Comparison of ENCODE assay signal across 18 cellular contexts in the genomic region with DNA sequence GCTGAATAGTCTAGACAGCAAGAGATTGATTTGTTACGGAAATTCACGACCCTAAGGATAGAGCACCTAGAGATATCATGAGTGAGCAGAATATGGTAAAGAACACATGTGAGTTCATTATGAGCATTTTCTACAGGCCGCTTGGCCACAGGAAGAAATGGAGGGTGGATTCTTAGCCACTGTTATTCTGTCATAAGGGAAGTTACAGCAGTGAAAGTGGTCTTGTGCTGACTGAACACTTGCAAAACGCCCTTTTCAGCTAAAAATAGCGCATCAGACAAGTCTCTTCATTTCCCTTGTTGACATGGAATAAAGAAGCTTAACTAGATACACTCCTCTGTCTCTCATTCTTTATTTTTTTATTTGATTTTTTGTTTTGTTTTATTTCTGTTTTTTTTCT. TPM values are rescaled to one million over a fixed set of nuclear protein-coding genes. Genes with fewer than 3 reads are reported as not detected.
DNase-seq lines count a peak whose midpoint lies in the region; ATAC-seq and TF ChIP-seq lines count a peak whose summit lies in the region.
"Had no signal": no experiment of that assay in that cellular context is flagged by ENCODE, and none has a peak within 500 bp of the region (broad histone marks: within the 10 kb centered on the region; RNA-seq: fewer than 3 reads in every experiment).

No MANE protein-coding gene starts in this region.

- DNase-seq in Right ventricle myocardium inferior (ENCODE audit: missing footprints) (no peak), left ventricle myocardium inferior (no peak), SKM-1 treated with dmso at 0.1 percent for 144 hours (lab: John Stamatoyannopoulos, UW; ENCODE audit: unreplicated experiment) (peak; percentile 91), coronary artery (ENCODE audit: low spot score) (no peak), T-helper 2 cell (no peak), NCI-H82 (lab: John Stamatoyannopoulos, UW) (no peak)
- no peak for DNase-seq in stimulated activated naive B cell treated with anti-CD40 and anti-IgM and Interleukin-4, amounts not matched to agents 10 μg/mL and 1 μg/mL and 100 μg/mL, for 72 hours
- DNase-seq: 8988T; activated naive CD4-positive, alpha-beta T cell treated with anti-CD3 and anti-CD28 coated beads, Interleukin-2, amount 10 ng/mL, durations not matched to agents 7 days and 5 days; Caco-2; H9; heart right ventricle; NCI-H1417 treated with DMSO at 0.1 percent for 48 hours; nephron progenitor cell had no signal

- TF ChIP-seq CTCF in left ventricle myocardium inferior (IDR thresholded peaks at IDR 0.05; ENCODE audit: borderline replicate concordance) (no peak), coronary artery (IDR thresholded peaks at IDR 0.05) (no peak)

- no peaks in the 10 kb centered on the region for H3K27me3 ChIP-seq in left ventricle myocardium inferior (ENCODE audit: low read depth)
- H3K27me3 ChIP-seq: cardiac muscle cell, heart right ventricle, suprapubic skin had no signal

- H3K9me3 Mint-ChIP-seq in stimulated activated naive B cell treated with anti-CD40 and anti-IgM and Interleukin-4, amounts not matched to agents 10 μg/mL and 1 μg/mL and 100 μg/mL, for 72 hours = peaks cover 2 to 3% of the 10 kb centered on the region in 2 donors
- H3K9me3 Mint-ChIP-seq: nephron progenitor cell had no signal

- no peaks in the 10 kb centered on the region for H3K36me3 Mint-ChIP-seq in stimulated activated naive B cell treated with anti-CD40 and anti-IgM and Interleukin-4, amounts not matched to agents 10 μg/mL and 1 μg/mL and 100 μg/mL, for 72 hours
- H3K36me3 Mint-ChIP-seq: activated naive CD4-positive, alpha-beta T cell treated with anti-CD3 and anti-CD28 coated beads, Interleukin-2, amount 10 ng/mL, durations not matched to agents 7 days and 5 days had no signal

- intact Hi-C loops in Right ventricle myocardium inferior (cut with DNase I) = no loop called here
- intact Hi-C loops in left ventricle myocardium inferior (cut with micrococcal nuclease) = no loop called here

- no peak overlapping the region for H3K27ac Mint-ChIP-seq in stimulated activated naive B cell treated with anti-CD40 and anti-IgM and Interleukin-4, amounts not matched to agents 10 μg/mL and 1 μg/mL and 100 μg/mL, for 72 hours
- H3K27ac Mint-ChIP-seq: activated naive CD4-positive, alpha-beta T cell treated with anti-CD3 and anti-CD28 coated beads, Interleukin-2, amount 10 ng/mL, durations not matched to agents 7 days and 5 days; H9; nephron progenitor cell had no signal

- peaks cover 16% of the 10 kb centered on the region for H3K4me1 ChIP-seq in left ventricle myocardium inferior
- H3K4me1 ChIP-seq: Caco-2, suprapubic skin had no signal

- no peaks in the 10 kb centered on the region for H3K27me3 Mint-ChIP-seq in stimulated activated naive B cell treated with anti-CD40 and anti-IgM and Interleukin-4, amounts not matched to agents 10 μg/mL and 1 μg/mL and 100 μg/mL, for 72 hours
- H3K27me3 Mint-ChIP-seq: activated naive CD4-positive, alpha-beta T cell treated with anti-CD3 and anti-CD28 coated beads, Interleukin-2, amount 10 ng/mL, durations not matched to agents 7 days and 5 days had no signal

- no peak overlapping the region for H3K27ac ChIP-seq in left ventricle myocardium inferior (replicated peaks)
- H3K27ac ChIP-seq in coronary artery = no peak overlapping the region
- H3K27ac ChIP-seq: cardiac muscle cell, RWPE1, suprapubic skin had no signal

- no peaks in the 10 kb centered on the region for H3K9me3 ChIP-seq in left ventricle myocardium inferior (replicated peaks)
- H3K9me3 ChIP-seq: Caco-2, suprapubic skin had no signal

- peak; percentile 42 for ATAC-seq in Right ventricle myocardium inferior
- ATAC-seq in HG02973 (IDR thresholded peaks at IDR 0.05; ENCODE audit: unreplicated experiment) = peak; percentile 63
- peak; percentile 70 to 86 for ATAC-seq in stimulated activated naive B cell treated with anti-CD40 and anti-IgM and Interleukin-4, amounts not matched to agents 10 μg/mL and 1 μg/mL and 100 μg/mL, for 72 hours (replicated peaks)

- H3K36me3 ChIP-seq in left ventricle myocardium inferior = no peaks in the 10 kb centered on the region
- H3K36me3 ChIP-seq: cardiac muscle cell, heart right ventricle, suprapubic skin had no signal

- peaks cover 11 to 28% of the 10 kb centered on the region in 2 donors for H3K4me1 Mint-ChIP-seq in stimulated activated naive B cell treated with anti-CD40 and anti-IgM and Interleukin-4, amounts not matched to agents 10 μg/mL and 1 μg/mL and 100 μg/mL, for 72 hours
- H3K4me1 Mint-ChIP-seq: H9 had no signal

- H3K4me3 Mint-ChIP-seq in stimulated activated naive B cell treated with anti-CD40 and anti-IgM and Interleukin-4, amounts not matched to agents 10 μg/mL and 1 μg/mL and 100 μg/mL, for 72 hours = no peak overlapping the region
- H3K4me3 Mint-ChIP-seq: activated naive CD4-positive, alpha-beta T cell treated with anti-CD3 and anti-CD28 coated beads, Interleukin-2, amount 10 ng/mL, durations not matched to agents 7 days and 5 days; H9; nephron progenitor cell had no signal

- H3K4me3 ChIP-seq in left ventricle myocardium inferior (no peak overlapping the region), coronary artery (no peak overlapping the region)
- H3K4me3 ChIP-seq: cardiac muscle cell, heart right ventricle, suprapubic skin had no signal

RNA-seq across cellular contexts. Expression of gene DGKG, which starts 19.8 kb away (rescaled TPM):
- total RNA-seq in Right ventricle myocardium inferior (31.1 TPM), left ventricle myocardium inferior (65.7 TPM)
- total RNA-seq: H9 had no signal
